ENCODE assay signal across 10 cellular contexts in genomic region chr19:18232540-18233223, GRCh38. TPM values are rescaled to one million over a fixed set of nuclear protein-coding genes. Genes with fewer than 3 reads are reported as not detected.
DNase-seq lines count a peak whose midpoint lies in the region; ATAC-seq, FAIRE-seq and TF ChIP-seq lines count a peak whose summit lies in the region.
"Had no signal": no experiment of that assay in that cellular context is flagged by ENCODE, and none has a peak within 500 bp of the region (broad histone marks: within the 10 kb centered on the region; RNA-seq: fewer than 3 reads in every experiment).

No MANE protein-coding gene starts in this region.

- no TSS peak for BruUV-seq in GM12878 (replicated peaks; lab: Mats Ljungman, UMichigan)

- no peaks in the 10 kb centered on the region for H3K79me2 ChIP-seq in GM12878 (ENCODE audit: control insufficient read depth, insufficient read depth, low read length)

- in situ Hi-C loops in GM12878 (cut with MboI), result no loop called here

- intact Hi-C loops in GM12878 (cut with micrococcal nuclease; ENCODE audit: unreplicated experiment), result no loop called here
- intact Hi-C loops in CD8-positive, alpha-beta T cell (cut with DNase I, micrococcal nuclease), result loop anchor here in 1 of 2 experiments (2.0 to 10.0 kb wide), 2 partner anchors 24 to 548 kb away; partner anchors contain the start of gene UNC13A

- H2AFZ ChIP-seq in GM12878 (ENCODE audit: control insufficient read depth, low read depth, low read length), result no peak overlapping the region

- TF ChIP-seq RAD21 in GM12878 (IDR thresholded peaks at IDR 0.05; ENCODE audit: insufficient read depth, low read depth, low read length), result no peak

- H3K27me3 Mint-ChIP-seq in CD8-positive, alpha-beta T cell (ENCODE audit: low read depth), result peaks cover 66% of the 10 kb centered on the region

- CTCF ChIA-PET in GM12878 (lab: Yijun Ruan, JAX), result interaction anchor here (0.6 to 3.4 kb wide), 7 partner anchors 11 to 96 kb away, joined by 3 to 20 read pairs (median 3); no protein-coding TSS in a partner anchor
- CTCF ChIA-PET in CD8-positive, alpha-beta T cell (lab: Charles Lee), result interaction anchor here (0.7 to 3.2 kb wide), 6 partner anchors 9 to 46 kb away, joined by 3 to 12 read pairs (median 4); no protein-coding TSS in a partner anchor

- POLR2A ChIA-PET in GM12878 (lab: Charles Lee), result interaction anchor here (0.7 to 2.2 kb wide), 2 partner anchors 8 to 27 kb away, joined by 4 to 5 read pairs; no protein-coding TSS in a partner anchor
- POLR2A ChIA-PET in CD8-positive, alpha-beta T cell (lab: Charles Lee), result interaction anchor here (0.9 to 1.2 kb wide), 2 partner anchors 13 to 48 kb away, joined by 3 to 5 read pairs; no protein-coding TSS in a partner anchor

- H3K36me3 ChIP-seq in GM12878 (ENCODE audit: control insufficient read depth in 2 of 2, insufficient read depth in 2 of 2, low read length in 1 of 2) (no peaks in the 10 kb centered on the region), mesodermal cell (ENCODE audit: control insufficient read depth, insufficient read depth, low read length) (no peaks in the 10 kb centered on the region)
- no peaks in the 10 kb centered on the region for H3K36me3 ChIP-seq in CD8-positive, alpha-beta T cell (ENCODE audit: insufficient read depth, low read length)

- H3K9ac ChIP-seq in GM12878 (ENCODE audit: control insufficient read depth, insufficient read depth, low read length), result no peak overlapping the region

- no peak overlapping the region for H3K4me3 ChIP-seq in GM12878
- peak overlapping the region; percentile 23 for H3K4me3 ChIP-seq in mesodermal cell (ENCODE audit: extremely low read depth, insufficient read depth, low read length, poor library complexity, severe bottlenecking)
- no peak overlapping the region for H3K4me3 ChIP-seq in CD8-positive, alpha-beta T cell (ENCODE audit: low read depth, low read length)

- TF ChIP-seq POLR2A in GM12878 (IDR thresholded peaks at IDR 0.05; ENCODE audit: low read depth, low read length), result no peak

- 17% methylated on average over 35 of the region's 46 CpGs for WGBS in GM12878 (ENCODE audit: insufficient coverage, insufficient replicate concordance, low lambda C conversion rate, missing lambda C conversion rate)
- 3 to 4% methylated on average over 32 to 36 of the region's 46 CpGs for WGBS in mesodermal cell (ENCODE audit: insufficient coverage in 2 of 2), 2 experiments

- no peak for TF ChIP-seq CTCF in GM12878 (IDR thresholded peaks at IDR 0.05 in 2 of 3, conservative IDR thresholded peaks at IDR 0.05 in 1 of 3; ENCODE audit: control insufficient read depth in 2 of 3, extremely low read depth in 1 of 3, insufficient read depth in 1 of 3, low read depth in 3 of 3, low read length in 3 of 3)
- no peak for TF ChIP-seq CTCF in CD8-positive, alpha-beta T cell (IDR thresholded peaks at IDR 0.05)

- H3K4me1 Mint-ChIP-seq in CD8-positive, alpha-beta T cell (ENCODE audit: low read depth), result no peaks in the 10 kb centered on the region

- no peaks in the 10 kb centered on the region for H3K36me3 Mint-ChIP-seq in CD8-positive, alpha-beta T cell

- peaks cover 3% of the 10 kb centered on the region for H3K9me3 Mint-ChIP-seq in CD8-positive, alpha-beta T cell

- SMC1A ChIA-PET in GM12878 (lab: Charles Lee; ENCODE audit: uncharacterized antibody, unreplicated experiment), result interaction anchor here (1.7 to 2.2 kb wide), 2 partner anchors 47 to 96 kb away, joined by 4 to 6 read pairs; no protein-coding TSS in a partner anchor

- H3K4me1 ChIP-seq in GM12878 (ENCODE audit: control insufficient read depth, insufficient read depth, low read length), result 0 out of 2 replicates have a peak, but pooled peaks cover 4% of the 10 kb centered on the region
- peaks cover 8% of the 10 kb centered on the region for H3K4me1 ChIP-seq in mesodermal cell (ENCODE audit: control insufficient read depth, insufficient read depth, low read length, poor library complexity, severe bottlenecking)
- H3K4me1 ChIP-seq in CD8-positive, alpha-beta T cell (ENCODE audit: insufficient read depth, low read length), result no peaks in the 10 kb centered on the region

- DNase-seq in NCI-H1417 (lab: John Stamatoyannopoulos, UW), result peak; percentile 6 to 80 (median 68)
- DNase-seq in NCI-H1417 treated with DMSO at 0.1 percent for 48 hours (lab: John Stamatoyannopoulos, UW), result no peak
- peak; percentile 47 for DNase-seq in NCI-H1092 (lab: John Stamatoyannopoulos, UW)
- DNase-seq in GM12878 (ENCODE audit: low read depth, low spot score), result no peak
- DNase-seq in CD8-positive, alpha-beta T cell, result no peak

- H3K27ac ChIP-seq in GM12878 (ENCODE audit: control insufficient read depth, insufficient read depth) (no peak overlapping the region), mesodermal cell (ENCODE audit: low read depth, low read length, severe bottlenecking) (peak overlapping the region; percentile 29)
- H3K27ac ChIP-seq in CD8-positive, alpha-beta T cell (ENCODE audit: low read depth, low read length), result no peak overlapping the region

- H4K20me1 ChIP-seq in GM12878 (ENCODE audit: control insufficient read depth, insufficient read depth), result no peaks in the 10 kb centered on the region

- FAIRE-seq in GM12878 (lab: Jason Lieb, UNC), result no peak

- H3K4me3 Mint-ChIP-seq in CD8-positive, alpha-beta T cell, result no peak overlapping the region
- H3K4me3 Mint-ChIP-seq: activated naive CD8-positive, alpha-beta T cell treated with anti-CD3 and anti-CD28 coated beads, Interleukin-2, amount 10 ng/mL, durations not matched to agents 7 days and 5 days had no signal

- H3K4me2 ChIP-seq in GM12878 (ENCODE audit: control insufficient read depth, insufficient read depth), result no peak overlapping the region

- no peak overlapping the region for H3K27ac Mint-ChIP-seq in CD8-positive, alpha-beta T cell
- H3K27ac Mint-ChIP-seq: activated naive CD8-positive, alpha-beta T cell treated with anti-CD3 and anti-CD28 coated beads, Interleukin-2, amount 10 ng/mL, durations not matched to agents 7 days and 5 days had no signal

- RAD21 ChIA-PET in GM12878 (lab: Charles Lee; ENCODE audit: unreplicated experiment), result interaction anchor here (0.5 to 2.4 kb wide), 3 partner anchors 17 to 134 kb away, joined by 3 to 12 read pairs (median 11); no protein-coding TSS in a partner anchor

- TF ChIP-seq EP300 in GM12878 (IDR thresholded peaks at IDR 0.05; ENCODE audit: borderline replicate concordance in 1 of 2, control insufficient read depth in 1 of 2, low read depth in 2 of 2, low read length in 2 of 2), result no peak

- H3K27me3 ChIP-seq in GM12878 (replicated peaks in 1 of 2; ENCODE audit: control insufficient read depth in 2 of 2, insufficient read depth in 2 of 2, low read length in 1 of 2), result no peaks in the 10 kb centered on the region; a peak in 2 of 4 replicates
- H3K27me3 ChIP-seq in CD8-positive, alpha-beta T cell (ENCODE audit: insufficient read depth, low read length), result peaks cover 38% of the 10 kb centered on the region

- H3K9me3 ChIP-seq in GM12878 (replicated peaks; ENCODE audit: control insufficient read depth, insufficient read depth, low read length) (no peaks in the 10 kb centered on the region; the same call in 2 of the 3 replicates), mesodermal cell (ENCODE audit: control insufficient read depth, low read length) (no peaks in the 10 kb centered on the region)
- no peaks in the 10 kb centered on the region for H3K9me3 ChIP-seq in CD8-positive, alpha-beta T cell (ENCODE audit: low read length)

- ATAC-seq in GM12878, result no peak
- ATAC-seq in CD8-positive, alpha-beta T cell, result no peak
- ATAC-seq in GM19452 (IDR thresholded peaks at IDR 0.05; ENCODE audit: unreplicated experiment), result no peak
- no peak for ATAC-seq in HG03520 (IDR thresholded peaks at IDR 0.05; ENCODE audit: unreplicated experiment)

RNA-seq across cellular contexts. Expression of gene PDE4C, which starts 6.4 kb away (rescaled TPM):
- total RNA-seq in GM12878 (2013; cell fraction: nucleolus; rRNA removed), result 2.5 and 3.7 TPM in 2 replicates
- total RNA-seq in GM12878 (2014; rRNA removed) (0.28 and 1.1 TPM in 2 replicates), GM12878 (2014; rRNA removed; fragmentation: Illumina TruSeq; extraction: Trizol) (0.14 and 0.40 TPM in 2 replicates), GM12878 (2021) (0.27 and 0.67 TPM in 2 replicates)
- polyA plus RNA-seq in GM12878 (2011; ENCODE audit: low read depth), result 0.26 TPM
- polyA plus RNA-seq in GM12878 (2011; rRNA removed) (0.19 and 0.43 TPM in 2 replicates), GM12878 (2014; fragmentation: Illumina TruSeq; extraction: Trizol) (0.15 TPM in 1 of 2 replicates, not detected in the other), GM12878 (2014; fragmentation: Nextera tagmentation; extraction: Ambion mirVana) (under 1 TPM; 0.08 to 0.13 TPM), GM12878 (2014; rRNA removed) (0.27 and 0.73 TPM in 2 replicates), GM12878 (2016; fragmentation: Nextera tagmentation; extraction: Ambion mirVana) (under 1 TPM; 0.13 to 0.47 TPM)
- 0.25 and 0.42 TPM in 2 replicates for polyA plus RNA-seq in GM12878 (2011; cell fraction: cytosol; rRNA removed)
- 1.5 and 2.3 TPM in 2 replicates for polyA plus RNA-seq in GM12878 (2011; cell fraction: nucleus; rRNA removed)
- polyA plus RNA-seq in GM12878 (2012), result 0.43 and 0.52 TPM in 2 replicates
- 0.41 TPM in 1 of 2 replicates, not detected in the other for polyA minus RNA-seq in GM12878 (2011; rRNA and poly(A)+ RNA removed)
- polyA minus RNA-seq in GM12878 (2011; cell fraction: cytosol; rRNA and poly(A)+ RNA removed), result not detected in 2 replicates
- 0.48 and 1.3 TPM in 2 replicates for polyA minus RNA-seq in GM12878 (2011; cell fraction: nucleus; rRNA and poly(A)+ RNA removed)
- 0.48 TPM for polyA plus RNA-seq in mesodermal cell (2013, experiment 1 of 2)
- not detected for polyA plus RNA-seq in mesodermal cell (2013, experiment 2 of 2)
- under 1 TPM in 1 of 2 experiments, not detected in 1; 0.71 TPM for total RNA-seq in CD8-positive, alpha-beta T cell
- total RNA-seq: naive thymus-derived CD4-positive, alpha-beta T cell had no signal
- polyA plus RNA-seq: naive thymus-derived CD4-positive, alpha-beta T cell had no signal

RNA-seq across cellular contexts. Expression of gene RAB3A, which starts 28.8 kb away (rescaled TPM):
- 9.4 and 18.2 TPM in 2 replicates for total RNA-seq in GM12878 (2013; cell fraction: nucleolus; rRNA removed)
- 0.98 and 1.2 TPM in 2 replicates for total RNA-seq in GM12878 (2014; rRNA removed)
- 0.51 and 0.67 TPM in 2 replicates for total RNA-seq in GM12878 (2014; rRNA removed; fragmentation: Illumina TruSeq; extraction: Trizol)
- total RNA-seq in GM12878 (2021), result 2.9 and 3.5 TPM in 2 replicates
- 0.73 TPM for polyA plus RNA-seq in GM12878 (2011; ENCODE audit: low read depth)
- polyA plus RNA-seq in GM12878 (2011; rRNA removed), result 1.3 and 2.8 TPM in 2 replicates
- 3.9 and 4.9 TPM in 2 replicates for polyA plus RNA-seq in GM12878 (2011; cell fraction: cytosol; rRNA removed)
- 9.4 and 10.2 TPM in 2 replicates for polyA plus RNA-seq in GM12878 (2011; cell fraction: nucleus; rRNA removed)
- polyA plus RNA-seq in GM12878 (2012), result 1.5 and 3.5 TPM in 2 replicates
- 0.54 and 1.1 TPM in 2 replicates for polyA plus RNA-seq in GM12878 (2014; fragmentation: Illumina TruSeq; extraction: Trizol)
- under 1 TPM in 1 of 2 experiments, not detected in 1; 0.07 TPM for polyA plus RNA-seq in GM12878 (2014; fragmentation: Nextera tagmentation; extraction: Ambion mirVana)
- 1.0 and 2.5 TPM in 2 replicates for polyA plus RNA-seq in GM12878 (2014; rRNA removed)
- polyA plus RNA-seq in GM12878 (2016; fragmentation: Nextera tagmentation; extraction: Ambion mirVana), result 1 to 10 TPM; 1.6 to 2.0 TPM
- polyA minus RNA-seq in GM12878 (2011; rRNA and poly(A)+ RNA removed), result 13.7 and 23.1 TPM in 2 replicates
- polyA minus RNA-seq in GM12878 (2011; cell fraction: cytosol; rRNA and poly(A)+ RNA removed), result 3.7 and 6.1 TPM in 2 replicates
- polyA minus RNA-seq in GM12878 (2011; cell fraction: nucleus; rRNA and poly(A)+ RNA removed), result 8.9 and 16.6 TPM in 2 replicates
- polyA plus RNA-seq in mesodermal cell (2013, experiment 1 of 2), result 6.0 TPM
- polyA plus RNA-seq in mesodermal cell (2013, experiment 2 of 2), result 6.0 TPM
- 10 to 100 TPM; 16.8 to 19.4 TPM for total RNA-seq in CD8-positive, alpha-beta T cell

RNA-seq across cellular contexts. Expression of gene MPV17L2, which starts 39.7 kb away (rescaled TPM):
- 3.3 and 7.4 TPM in 2 replicates for total RNA-seq in GM12878 (2013; cell fraction: nucleolus; rRNA removed)
- 26.7 and 32.0 TPM in 2 replicates for total RNA-seq in GM12878 (2014; rRNA removed)
- total RNA-seq in GM12878 (2014; rRNA removed; fragmentation: Illumina TruSeq; extraction: Trizol), result 13.6 and 15.4 TPM in 2 replicates
- 17.9 and 19.9 TPM in 2 replicates for total RNA-seq in GM12878 (2021)
- polyA plus RNA-seq in GM12878 (2011; ENCODE audit: low read depth), result 3.9 TPM
- polyA plus RNA-seq in GM12878 (2011; rRNA removed), result 7.1 and 17.1 TPM in 2 replicates
- 23.4 and 34.7 TPM in 2 replicates for polyA plus RNA-seq in GM12878 (2011; cell fraction: cytosol; rRNA removed)
- polyA plus RNA-seq in GM12878 (2011; cell fraction: nucleus; rRNA removed), result 12.4 and 16.0 TPM in 2 replicates
- 8.3 and 8.4 TPM in 2 replicates for polyA plus RNA-seq in GM12878 (2012)
- polyA plus RNA-seq in GM12878 (2014; fragmentation: Illumina TruSeq; extraction: Trizol), result 10.4 and 25.9 TPM in 2 replicates
- 1 to 10 TPM; 5.1 to 7.7 TPM for polyA plus RNA-seq in GM12878 (2014; fragmentation: Nextera tagmentation; extraction: Ambion mirVana)
- 39.4 and 44.5 TPM in 2 replicates for polyA plus RNA-seq in GM12878 (2014; rRNA removed)
- 10 to 100 TPM; 46.2 to 57.2 TPM for polyA plus RNA-seq in GM12878 (2016; fragmentation: Nextera tagmentation; extraction: Ambion mirVana)
- 16.2 and 19.9 TPM in 2 replicates for polyA minus RNA-seq in GM12878 (2011; rRNA and poly(A)+ RNA removed)
- 6.1 and 7.6 TPM in 2 replicates for polyA minus RNA-seq in GM12878 (2011; cell fraction: cytosol; rRNA and poly(A)+ RNA removed)
- 2.9 and 7.6 TPM in 2 replicates for polyA minus RNA-seq in GM12878 (2011; cell fraction: nucleus; rRNA and poly(A)+ RNA removed)
- 27.5 TPM for polyA plus RNA-seq in mesodermal cell (2013, experiment 1 of 2)
- polyA plus RNA-seq in mesodermal cell (2013, experiment 2 of 2), result 21.6 TPM
- 1 to 10 TPM; 4.0 to 5.2 TPM for total RNA-seq in CD8-positive, alpha-beta T cell

RNA-seq across cellular contexts. Expression of gene IQCN, which starts 41.6 kb away (rescaled TPM):
- total RNA-seq in GM12878 (2013; cell fraction: nucleolus; rRNA removed), result 0.27 and 0.29 TPM in 2 replicates
- 0.23 and 0.27 TPM in 2 replicates for total RNA-seq in GM12878 (2014; rRNA removed)
- total RNA-seq in GM12878 (2014; rRNA removed; fragmentation: Illumina TruSeq; extraction: Trizol), result 0.27 and 0.28 TPM in 2 replicates
- total RNA-seq in GM12878 (2021), result 0.54 and 0.64 TPM in 2 replicates
- 0.73 TPM for polyA plus RNA-seq in GM12878 (2011; ENCODE audit: low read depth)
- 0.01 TPM in 1 of 2 replicates, not detected in the other for polyA plus RNA-seq in GM12878 (2011; rRNA removed)
- polyA plus RNA-seq in GM12878 (2011; cell fraction: cytosol; rRNA removed), result under 0.01 and 0.02 TPM in 2 replicates
- polyA plus RNA-seq in GM12878 (2011; cell fraction: nucleus; rRNA removed), result 0.19 and 0.22 TPM in 2 replicates
- polyA plus RNA-seq in GM12878 (2012), result 0.67 and 0.68 TPM in 2 replicates
- 0.08 and 0.19 TPM in 2 replicates for polyA plus RNA-seq in GM12878 (2014; fragmentation: Illumina TruSeq; extraction: Trizol)
- not detected for polyA plus RNA-seq in GM12878 (2014; fragmentation: Nextera tagmentation; extraction: Ambion mirVana)
- polyA plus RNA-seq in GM12878 (2014; rRNA removed), result 0.45 and 0.72 TPM in 2 replicates
- polyA plus RNA-seq in GM12878 (2016; fragmentation: Nextera tagmentation; extraction: Ambion mirVana), result under 1 TPM in 1 of 2 experiments, not detected in 1; 0.07 TPM
- polyA minus RNA-seq in GM12878 (2011; rRNA and poly(A)+ RNA removed), result 0.05 and 0.07 TPM in 2 replicates
- polyA minus RNA-seq in GM12878 (2011; cell fraction: cytosol; rRNA and poly(A)+ RNA removed), result not detected in 2 replicates
- polyA minus RNA-seq in GM12878 (2011; cell fraction: nucleus; rRNA and poly(A)+ RNA removed), result 0.12 and 0.38 TPM in 2 replicates
- polyA plus RNA-seq in mesodermal cell (2013, experiment 1 of 2), result 1.3 TPM
- 1.4 TPM for polyA plus RNA-seq in mesodermal cell (2013, experiment 2 of 2)
- total RNA-seq in CD8-positive, alpha-beta T cell, result 10 to 100 TPM in 1 of 2 experiments, 1 to 10 TPM in 1; 7.6 to 10.4 TPM

RNA-seq across cellular contexts. Expression of gene JUND, which starts 48.7 kb away (rescaled TPM):
- total RNA-seq in GM12878 (2013; cell fraction: nucleolus; rRNA removed), result 50.9 and 51.1 TPM in 2 replicates
- 91.3 and 116 TPM in 2 replicates for total RNA-seq in GM12878 (2014; rRNA removed)
- 16.9 and 19.1 TPM in 2 replicates for total RNA-seq in GM12878 (2014; rRNA removed; fragmentation: Illumina TruSeq; extraction: Trizol)
- total RNA-seq in GM12878 (2021), result 164 and 176 TPM in 2 replicates
- polyA plus RNA-seq in GM12878 (2011; ENCODE audit: low read depth), result 5.4 TPM
- 9.2 and 18.6 TPM in 2 replicates for polyA plus RNA-seq in GM12878 (2011; rRNA removed)
- 36.2 and 90.3 TPM in 2 replicates for polyA plus RNA-seq in GM12878 (2011; cell fraction: cytosol; rRNA removed)
- polyA plus RNA-seq in GM12878 (2011; cell fraction: nucleus; rRNA removed), result 64.3 and 75.7 TPM in 2 replicates
- polyA plus RNA-seq in GM12878 (2012), result 68.6 and 81.1 TPM in 2 replicates
- 20.3 and 26.8 TPM in 2 replicates for polyA plus RNA-seq in GM12878 (2014; fragmentation: Illumina TruSeq; extraction: Trizol)
- polyA plus RNA-seq in GM12878 (2014; fragmentation: Nextera tagmentation; extraction: Ambion mirVana), result 10 to 100 TPM; 11.2 to 16.0 TPM
- polyA plus RNA-seq in GM12878 (2014; rRNA removed), result 148 and 166 TPM in 2 replicates
- 1 to 10 TPM; 7.4 to 9.1 TPM for polyA plus RNA-seq in GM12878 (2016; fragmentation: Nextera tagmentation; extraction: Ambion mirVana)
- 22.5 and 61.2 TPM in 2 replicates for polyA minus RNA-seq in GM12878 (2011; rRNA and poly(A)+ RNA removed)
- 55.2 and 60.1 TPM in 2 replicates for polyA minus RNA-seq in GM12878 (2011; cell fraction: cytosol; rRNA and poly(A)+ RNA removed)
- 70.8 and 116 TPM in 2 replicates for polyA minus RNA-seq in GM12878 (2011; cell fraction: nucleus; rRNA and poly(A)+ RNA removed)
- 239 TPM for polyA plus RNA-seq in mesodermal cell (2013, experiment 1 of 2)
- polyA plus RNA-seq in mesodermal cell (2013, experiment 2 of 2), result 198 TPM
- 1,000 to 10,000 TPM; 1,995 to 2,125 TPM for total RNA-seq in CD8-positive, alpha-beta T cell

Comparison
In these comparisons a context has a peak if more than half of its experiments do, and no peak if none do; other contexts are left out.
1. DNase-seq: peak in NCI-H1417 (3 of 3) and NCI-H1092 (single experiment); none in NCI-H1417 treated with DMSO at 0.1 percent for 48 hours (single experiment), GM12878 (single experiment) and CD8-positive, alpha-beta T cell (0 of 7).